Comparison of ENCODE assay signal across 21 cellular contexts in genomic region chr4:184598753-184599491, GRCh38. TPM values are rescaled to one million over a fixed set of nuclear protein-coding genes. Genes with fewer than 3 reads are reported as not detected.
A peak's percentile ranks its signal among the peaks of the same experiment; 100 is the strongest.
DNase-seq lines count a peak whose midpoint lies in the region; ATAC-seq and TF ChIP-seq lines count a peak whose summit lies in the region.
"Had no signal": no experiment of that assay in that cellular context is flagged by ENCODE, and none has a peak within 500 bp of the region (broad histone marks: within the 10 kb centered on the region; RNA-seq: fewer than 3 reads in every experiment).

No MANE protein-coding gene starts in this region.

- no peaks in the 10 kb centered on the region for H3F3A ChIP-seq in neural progenitor cell (ENCODE audit: low read depth)

- peaks cover 7% of the 10 kb centered on the region for H3K4me1 Mint-ChIP-seq in Caco-2 (ENCODE audit: low read depth, unreplicated experiment)
- peaks cover 15% of the 10 kb centered on the region for H3K4me1 Mint-ChIP-seq in neural progenitor cell
- H3K4me1 Mint-ChIP-seq: nephron had no signal

- H3K27ac Mint-ChIP-seq in Caco-2 (ENCODE audit: unreplicated experiment), result peak overlapping the region; percentile 61
- H3K27ac Mint-ChIP-seq in neural progenitor cell, result peak overlapping the region; percentile 69
- H3K27ac Mint-ChIP-seq: activated CD4-positive, alpha-beta T cell treated with anti-CD3 and anti-CD28 coated beads for 36 hours; nephron had no signal

- H3K4me3 Mint-ChIP-seq in Caco-2 (ENCODE audit: unreplicated experiment) (no peak overlapping the region), neural progenitor cell (no peak overlapping the region)
- H3K4me3 Mint-ChIP-seq: activated CD4-positive, alpha-beta T cell treated with anti-CD3 and anti-CD28 coated beads for 36 hours; nephron had no signal

- H3K4me2 ChIP-seq in neural progenitor cell, result no peak overlapping the region

- ATAC-seq in GM19467 (IDR thresholded peaks at IDR 0.05; ENCODE audit: unreplicated experiment), result no peak
- ATAC-seq in HG03097 (IDR thresholded peaks at IDR 0.05; ENCODE audit: low FRiP score, unreplicated experiment), result no peak
- ATAC-seq: activated CD4-positive, alpha-beta T cell treated with anti-CD3 and anti-CD28 coated beads for 36 hours had no signal

- no peak for DNase-seq in Caco-2
- peak; percentile 17 for DNase-seq in HS-27A (ENCODE audit: low read depth)
- peak; percentile 66 for DNase-seq in fibroblast of pulmonary artery (ENCODE audit: low read depth)
- DNase-seq in neural progenitor cell (ENCODE audit: low spot score), result no peak
- DNase-seq in NCI-H1048 (lab: John Stamatoyannopoulos, UW), result no peak
- no peak for DNase-seq in activated effector memory CD4-positive, alpha-beta T cell treated with Interleukin-2 at 50 U/mL for 16 hours
- DNase-seq: activated CD4-positive, alpha-beta T cell treated with anti-CD3 and anti-CD28 coated beads for 36 hours; activated CD8-positive, alpha-beta memory T cell treated with anti-CD3 and anti-CD28 coated beads, Interleukin-2, amount 50 U/mL, for 48 hours; activated gamma-delta T cell treated with Interleukin-2 at 50 U/mL for 16 hours; BE2C; Karpas-422; NCI-H1417 treated with DMSO at 0.1 percent for 48 hours; NCI-H82; retina; stimulated activated CD4-positive, alpha-beta T cell treated with anti-CD3 and anti-CD28 coated beads, Interleukin-2, amount 100 ng/mL, for 24 hours had no signal

- H3K36me3 Mint-ChIP-seq in Caco-2 (ENCODE audit: insufficient read depth, unreplicated experiment), result no peaks in the 10 kb centered on the region
- H3K36me3 Mint-ChIP-seq in neural progenitor cell, result no peaks in the 10 kb centered on the region

- peaks cover 10% of the 10 kb centered on the region for H3K4me1 ChIP-seq in Caco-2
- no peaks in the 10 kb centered on the region for H3K4me1 ChIP-seq in neural progenitor cell
- H3K4me1 ChIP-seq: ascending aorta, BE2C had no signal

- CTCF ChIA-PET in Caco-2 (lab: Charles Lee), result no interaction called here

- H2AFZ ChIP-seq in neural progenitor cell (replicated peaks), result no peak overlapping the region

- no peaks in the 10 kb centered on the region for H4K20me1 ChIP-seq in neural progenitor cell (ENCODE audit: low read depth)

- no peak overlapping the region for H3K4me3 ChIP-seq in Caco-2 (ENCODE audit: low read depth, low read length)
- H3K4me3 ChIP-seq in fibroblast of pulmonary artery (replicated peaks; ENCODE audit: low read depth, low read length), result no peak overlapping the region
- H3K4me3 ChIP-seq in neural progenitor cell, result no peak overlapping the region
- H3K4me3 ChIP-seq: ascending aorta, lung had no signal

- H3K27me3 Mint-ChIP-seq in Caco-2 (ENCODE audit: insufficient read depth, unreplicated experiment) (no peaks in the 10 kb centered on the region), neural progenitor cell (ENCODE audit: insufficient read depth, low read depth) (no peaks in the 10 kb centered on the region)

- no TSS peak for BruUV-seq in Caco-2 (replicated peaks; lab: Mats Ljungman, UMichigan)

- intact Hi-C loops in Caco-2 (cut with micrococcal nuclease; ENCODE audit: unreplicated experiment), result no loop called here

- H3K36me3 ChIP-seq in Caco-2 (ENCODE audit: control insufficient read depth, insufficient read depth, low read length) (no peaks in the 10 kb centered on the region), neural progenitor cell (no peaks in the 10 kb centered on the region)
- H3K36me3 ChIP-seq: ascending aorta, BE2C had no signal

- peaks cover 15% of the 10 kb centered on the region for H3K9me3 Mint-ChIP-seq in Caco-2 (ENCODE audit: unreplicated experiment)
- H3K9me3 Mint-ChIP-seq in neural progenitor cell, result peaks cover 18% of the 10 kb centered on the region

- H3K9me3 ChIP-seq in Caco-2 (no peaks in the 10 kb centered on the region; the same call in 1 of the 2 replicates), neural progenitor cell (ENCODE audit: low read depth) (no peaks in the 10 kb centered on the region)
- H3K9me3 ChIP-seq: BE2C had no signal

- POLR2A ChIA-PET in Caco-2 (lab: Charles Lee), result no interaction called here

- TF ChIP-seq CTCF in Caco-2 (IDR thresholded peaks at IDR 0.05; ENCODE audit: insufficient read depth in 1 of 2, low read depth in 1 of 2, low read length in 1 of 2, severe bottlenecking in 1 of 2, unreplicated experiment in 1 of 2), result no peak
- TF ChIP-seq CTCF in fibroblast of pulmonary artery (IDR thresholded peaks at IDR 0.05; ENCODE audit: low read length, missing control alignments), result no peak
- no peak for TF ChIP-seq CTCF in neural progenitor cell (IDR thresholded peaks at IDR 0.05)

- H3K9ac ChIP-seq in neural progenitor cell, result no peak overlapping the region

- no peaks in the 10 kb centered on the region for H3K27me3 ChIP-seq in Caco-2 (replicated peaks; ENCODE audit: control insufficient read depth, insufficient read depth, low read length)
- H3K27me3 ChIP-seq in neural progenitor cell, result no peaks in the 10 kb centered on the region
- H3K27me3 ChIP-seq: ascending aorta, BE2C had no signal

- no peak overlapping the region for H3K27ac ChIP-seq in neural progenitor cell
- H3K27ac ChIP-seq: ascending aorta, epithelial cell of prostate had no signal

- H3K79me2 ChIP-seq in neural progenitor cell (ENCODE audit: low read depth), result no peaks in the 10 kb centered on the region

RNA-seq across cellular contexts. Expression of gene CASP3, which starts 50.3 kb away (rescaled TPM):
- total RNA-seq in Caco-2 (2022) (34.1 and 34.5 TPM in 2 replicates), neural progenitor cell (ENCODE audit: low replicate concordance) (46.1 and 69.8 TPM in 2 replicates)

RNA-seq across cellular contexts. Expression of gene PRIMPOL, which starts 50.6 kb away (rescaled TPM):
- 7.5 and 7.9 TPM in 2 replicates for total RNA-seq in Caco-2 (2022)
- 22.4 and 46.6 TPM in 2 replicates for total RNA-seq in neural progenitor cell (ENCODE audit: low replicate concordance)

Comparison
In these comparisons a context has a peak if more than half of its experiments do, and no peak if none do; other contexts are left out.
1. DNase-seq: peak in HS-27A (single experiment) and fibroblast of pulmonary artery (single experiment); none in Caco-2 (0 of 2), neural progenitor cell (single experiment), NCI-H1048 (single experiment) and activated effector memory CD4-positive, alpha-beta T cell treated with Interleukin-2 at 50 U/mL for 16 hours (single experiment).